Comparison of ENCODE assay signal across 9 cellular contexts in genomic region chr15:40768492-40769309, GRCh38. TPM values are rescaled to one million over a fixed set of nuclear protein-coding genes. Genes with fewer than 3 reads are reported as not detected.
DNase-seq lines count a peak whose midpoint lies in the region; ATAC-seq and TF ChIP-seq lines count a peak whose summit lies in the region.
"Had no signal": no experiment of that assay in that cellular context is flagged by ENCODE, and none has a peak within 500 bp of the region (broad histone marks: within the 10 kb centered on the region; RNA-seq: fewer than 3 reads in every experiment).

No MANE protein-coding gene starts in this region.

- H3K36me3 Mint-ChIP-seq in activated naive CD4-positive, alpha-beta T cell treated with anti-CD3 and anti-CD28 coated beads for 36 hours (ENCODE audit: low read depth), result peaks cover 2% of the 10 kb centered on the region

- H3K4me3 Mint-ChIP-seq in activated naive CD4-positive, alpha-beta T cell treated with anti-CD3 and anti-CD28 coated beads for 36 hours, result peak overlapping the region; percentile 15

- 37 to 47% methylated on average over 6 to 18 of the region's 23 CpGs for WGBS in esophagus squamous epithelium, 2 donors
- WGBS in tibial nerve, 2 donors, result 68 to 74% methylated on average over 23 of the region's 23 CpGs

- peaks cover 45% of the 10 kb centered on the region for H3K4me1 Mint-ChIP-seq in activated naive CD4-positive, alpha-beta T cell treated with anti-CD3 and anti-CD28 coated beads for 36 hours (ENCODE audit: low read depth)

- no peak for ATAC-seq in HG03460 (IDR thresholded peaks at IDR 0.05; ENCODE audit: unreplicated experiment)

- peaks cover 8 to 44% (median 13%) of the 10 kb centered on the region in 3 donors for H3K36me3 ChIP-seq in esophagus squamous epithelium
- H3K36me3 ChIP-seq in tibial nerve, result peaks cover 0 to 68% (median 5%) of the 10 kb centered on the region in 3 donors

- no peaks in the 10 kb centered on the region for H3K27me3 Mint-ChIP-seq in activated naive CD4-positive, alpha-beta T cell treated with anti-CD3 and anti-CD28 coated beads for 36 hours (ENCODE audit: low read depth)

- TF ChIP-seq EP300 in tibial nerve (IDR thresholded peaks at IDR 0.05), result no peak

- H3K4me3 ChIP-seq in esophagus squamous epithelium (peak overlapping the region in 3 of 4 donors; percentile 45 to 48 (median 48)), tibial nerve (no peak overlapping the region)
- H3K4me3 ChIP-seq: lung had no signal

- no peak for TF ChIP-seq CTCF in RWPE1 (conservative IDR thresholded peaks at IDR 0.05; ENCODE audit: low read depth)
- TF ChIP-seq CTCF in esophagus squamous epithelium (IDR thresholded peaks at IDR 0.05), result no peak
- no peak for TF ChIP-seq CTCF in tibial nerve (IDR thresholded peaks at IDR 0.05)

- peak overlapping the region; percentile 99 for H3K27ac ChIP-seq in RWPE1
- H3K27ac ChIP-seq in esophagus squamous epithelium, result peak overlapping the region; percentile 86 to 96 (median 90)
- peak overlapping the region in 3 of 4 donors; percentile 61 to 75 (median 71) for H3K27ac ChIP-seq in tibial nerve

- no peaks in the 10 kb centered on the region for H3K9me3 Mint-ChIP-seq in activated naive CD4-positive, alpha-beta T cell treated with anti-CD3 and anti-CD28 coated beads for 36 hours

- DNase-seq in activated naive CD4-positive, alpha-beta T cell treated with anti-CD3 and anti-CD28 coated beads for 36 hours, result no peak
- no peak for DNase-seq in activated naive CD4-positive, alpha-beta T cell treated with anti-CD3 and anti-CD28 coated beads, Interleukin-2, amount 50 U/mL, for 16 hours
- DNase-seq in RWPE1 (ENCODE audit: low spot score) (no peak), esophagus squamous epithelium (lab: John Stamatoyannopoulos, UW) (no peak), tibial nerve (ENCODE audit: low spot score in 2 of 2) (no peak), HT-29 (ENCODE audit: low spot score) (no peak), DMS53 (lab: John Stamatoyannopoulos, UW) (no peak)

- H3K4me1 ChIP-seq in esophagus squamous epithelium (peaks cover 66 to 96% (median 68%) of the 10 kb centered on the region in 3 donors), tibial nerve (peaks cover 0 to 53% (median 29%) of the 10 kb centered on the region in 4 donors)

- POLR2A ChIA-PET in RWPE1 (lab: Yijun Ruan, JAX; ENCODE audit: low non-redundant PET), result interaction anchor here (1.2 kb wide), 1 partner anchor 12 kb away, joined by 3 read pairs; no protein-coding TSS in a partner anchor

- peak overlapping the region; percentile 87 for H3K27ac Mint-ChIP-seq in activated naive CD4-positive, alpha-beta T cell treated with anti-CD3 and anti-CD28 coated beads for 36 hours

- intact Hi-C loops in activated naive CD4-positive, alpha-beta T cell treated with anti-CD3 and anti-CD28 coated beads for 36 hours (cut with micrococcal nuclease), result loop anchor here (1.0 kb wide), 2 partner anchors 74 to 174 kb away; partner anchors contain the start of gene KNL1
- intact Hi-C loops in esophagus squamous epithelium (cut with DNase I), result no loop called here

- TF ChIP-seq POLR2A in esophagus squamous epithelium (IDR thresholded peaks at IDR 0.05) (no peak), tibial nerve (IDR thresholded peaks at IDR 0.05) (no peak)

- H3K9me3 ChIP-seq in esophagus squamous epithelium (no peaks in the 10 kb centered on the region), tibial nerve (no peaks in the 10 kb centered on the region)

- H3K27me3 ChIP-seq in esophagus squamous epithelium (no peaks in the 10 kb centered on the region), tibial nerve (no peaks in the 10 kb centered on the region)

- CTCF ChIA-PET in activated naive CD4-positive, alpha-beta T cell treated with anti-CD3 and anti-CD28 coated beads for 36 hours (lab: Charles Lee), result interaction anchor here (0.5 to 4.6 kb wide), 5 partner anchors 14 to 141 kb away, joined by 3 to 25 read pairs (median 3); no protein-coding TSS in a partner anchor
- CTCF ChIA-PET in RWPE1 (lab: Yijun Ruan, JAX), result interaction anchor here (0.9 to 3.1 kb wide), 3 partner anchors 22 to 328 kb away, joined by 3 to 18 read pairs (median 5); partner anchors contain the start of genes BAHD1 and VPS18

RNA-seq across cellular contexts. Expression of gene C15orf62, which starts 1.1 kb away (rescaled TPM):
- total RNA-seq in activated naive CD4-positive, alpha-beta T cell treated with anti-CD3 and anti-CD28 coated beads for 36 hours, result under 1 TPM; 0.10 to 0.33 TPM
- total RNA-seq in esophagus squamous epithelium (10 to 100 TPM; 11.3 to 44.3 (median 22.2) TPM), tibial nerve (under 1 TPM in 1 of 4 donors, not detected in 3; 0.59 TPM)
- 8.4 and 12.0 TPM in 2 replicates for total RNA-seq in HT-29 (2014; rRNA removed; shearing (Covaris generic))

RNA-seq across cellular contexts. Expression of gene GCHFR, which starts 4.8 kb away (rescaled TPM):
- 10 to 100 TPM; 28.1 to 32.7 TPM for total RNA-seq in activated naive CD4-positive, alpha-beta T cell treated with anti-CD3 and anti-CD28 coated beads for 36 hours
- total RNA-seq in esophagus squamous epithelium (10 to 100 TPM in 3 of 4 donors, 1 to 10 TPM in 1; 10.0 to 47.5 (median 41.9) TPM), tibial nerve (10 to 100 TPM; 24.5 to 49.4 (median 44.1) TPM)
- total RNA-seq in HT-29 (2014; rRNA removed; shearing (Covaris generic)), result 327 and 329 TPM in 2 replicates

RNA-seq across cellular contexts. Expression of gene RMDN3, which starts 13.6 kb away (rescaled TPM):
- total RNA-seq in activated naive CD4-positive, alpha-beta T cell treated with anti-CD3 and anti-CD28 coated beads for 36 hours, result 10 to 100 TPM; 17.8 to 19.2 TPM
- total RNA-seq in esophagus squamous epithelium, result 10 to 100 TPM; 21.3 to 31.9 (median 26.4) TPM
- 10 to 100 TPM; 26.7 to 41.1 (median 39.1) TPM for total RNA-seq in tibial nerve
- 33.2 and 35.7 TPM in 2 replicates for total RNA-seq in HT-29 (2014; rRNA removed; shearing (Covaris generic))

RNA-seq across cellular contexts. Expression of gene ZFYVE19, which starts 38.2 kb away (rescaled TPM):
- 10 to 100 TPM; 15.4 to 17.0 TPM for total RNA-seq in activated naive CD4-positive, alpha-beta T cell treated with anti-CD3 and anti-CD28 coated beads for 36 hours
- total RNA-seq in esophagus squamous epithelium (10 to 100 TPM; 16.5 to 33.4 (median 28.9) TPM), tibial nerve (10 to 100 TPM; 19.0 to 48.5 (median 34.2) TPM)
- total RNA-seq in HT-29 (2014; rRNA removed; shearing (Covaris generic)), result 66.0 and 68.6 TPM in 2 replicates

RNA-seq across cellular contexts. Expression of gene DNAJC17, which starts 38.6 kb away (rescaled TPM):
- total RNA-seq in activated naive CD4-positive, alpha-beta T cell treated with anti-CD3 and anti-CD28 coated beads for 36 hours, result 10 to 100 TPM; 25.9 to 28.1 TPM
- total RNA-seq in esophagus squamous epithelium, result 10 to 100 TPM; 13.9 to 24.0 (median 19.2) TPM
- total RNA-seq in tibial nerve, result 10 to 100 TPM; 23.9 to 61.5 (median 36.3) TPM
- 47.9 and 53.5 TPM in 2 replicates for total RNA-seq in HT-29 (2014; rRNA removed; shearing (Covaris generic))

Comparison
In these comparisons a context has a peak if more than half of its experiments do, and no peak if none do; other contexts are left out.
1. H3K4me3 ChIP-seq: peak in esophagus squamous epithelium (3 of 4); none in tibial nerve (0 of 4).
2. Peak in every context shown above with its lines, with median percentiles within 50 percentile points of each other: H3K27ac ChIP-seq.